1 cellular context compared by ENCODE assay signal in the genomic region with DNA sequence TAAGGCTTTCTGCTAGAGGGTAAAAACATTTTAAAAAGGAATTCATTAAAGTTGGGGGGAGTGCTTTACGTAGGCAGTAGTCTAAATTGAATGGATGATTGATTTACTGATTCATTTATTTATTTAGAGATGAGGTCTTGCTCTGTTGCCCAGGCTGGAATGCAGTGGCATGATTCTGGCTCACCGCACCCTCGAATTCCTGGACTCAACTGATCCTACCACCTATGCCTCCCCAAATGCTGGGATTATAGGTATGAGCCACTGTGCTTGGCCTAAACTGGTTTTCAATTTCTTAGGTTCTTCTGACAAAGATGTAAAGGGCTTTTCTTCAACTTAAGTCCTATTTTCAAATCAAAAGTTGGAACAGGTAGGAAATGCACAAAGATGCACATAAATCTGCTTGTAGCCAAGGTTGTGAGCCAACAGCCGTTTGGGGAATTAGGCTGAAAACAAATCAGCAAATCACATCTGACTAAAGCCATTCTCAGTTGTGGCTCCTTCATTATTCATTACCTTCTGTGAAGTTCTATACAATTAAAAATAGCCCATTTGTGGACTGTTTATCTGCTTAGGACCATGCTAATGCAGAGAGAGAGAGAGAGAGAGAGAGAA.
TF ChIP-seq lines count a peak whose summit lies in the region.

No MANE protein-coding gene starts in this region.

TF ChIP-seq in Ishikawa, 13 proteins besides CTCF, POLR2A, EP300 and RAD21 (continued from another document):
- TF ChIP-seq, protein P1, sequence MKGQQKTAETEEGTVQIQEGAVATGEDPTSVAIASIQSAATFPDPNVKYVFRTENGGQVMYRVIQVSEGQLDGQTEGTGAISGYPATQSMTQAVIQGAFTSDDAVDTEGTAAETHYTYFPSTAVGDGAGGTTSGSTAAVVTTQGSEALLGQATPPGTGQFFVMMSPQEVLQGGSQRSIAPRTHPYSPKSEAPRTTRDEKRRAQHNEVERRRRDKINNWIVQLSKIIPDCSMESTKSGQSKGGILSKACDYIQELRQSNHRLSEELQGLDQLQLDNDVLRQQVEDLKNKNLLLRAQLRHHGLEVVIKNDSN (IDR thresholded peaks at IDR 0.05), result no peak
- TF ChIP-seq ZBTB7A (IDR thresholded peaks at IDR 0.05; ENCODE audit: low read depth), result no peak
- TF ChIP-seq FOXM1 (IDR thresholded peaks at IDR 0.05; ENCODE audit: borderline replicate concordance, low read depth), result peak; percentile 91
- TF ChIP-seq TEAD4 (IDR thresholded peaks at IDR 0.05), result peak; percentile 99
- peak; percentile 95 for TF ChIP-seq TCF12 (IDR thresholded peaks at IDR 0.05; ENCODE audit: low read depth)
- TF ChIP-seq TAF1 (IDR thresholded peaks at IDR 0.05; ENCODE audit: low read depth), result no peak
- TF ChIP-seq CEBPB (IDR thresholded peaks at IDR 0.05), result no peak
- TF ChIP-seq YY1 (IDR thresholded peaks at IDR 0.05; ENCODE audit: low read depth), result peak; percentile 4; the same call in 1 of the 2 replicates
- TF ChIP-seq NFIC (IDR thresholded peaks at IDR 0.05), result peak; percentile 77
